ENCODE assay signal across 8 cellular contexts in genomic region chr1:46303872-46304326, GRCh38. TPM values are rescaled to one million over a fixed set of nuclear protein-coding genes. Genes with fewer than 3 reads are reported as not detected.
DNase-seq lines count a peak whose midpoint lies in the region; ATAC-seq and TF ChIP-seq lines count a peak whose summit lies in the region.

No MANE protein-coding gene starts in this region.

- H3K79me2 ChIP-seq in ACC112 (ENCODE audit: control insufficient read depth, insufficient read depth, low read length, unreplicated experiment), result peaks cover 93% of the 10 kb centered on the region
- peaks cover 95% of the 10 kb centered on the region for H3K79me2 ChIP-seq in mammary epithelial cell (ENCODE audit: insufficient read depth, low read length)

- no peaks in the 10 kb centered on the region for H3K27me3 ChIP-seq in ACC112 (ENCODE audit: insufficient read depth, low read length)
- H3K27me3 ChIP-seq in mammary epithelial cell (ENCODE audit: insufficient read depth, low read length), result no peaks in the 10 kb centered on the region

- H3K9me3 Mint-ChIP-seq in mesothelial cell of epicardium, result no peaks in the 10 kb centered on the region

- TF ChIP-seq CTCF in mammary epithelial cell (conservative IDR thresholded peaks at IDR 0.05 in 1 of 2, IDR thresholded peaks at IDR 0.05 in 1 of 2; ENCODE audit: extremely low read depth in 1 of 2, insufficient read depth in 1 of 2, low read depth in 1 of 2, low read length in 2 of 2) (no peak), mesothelial cell of epicardium (IDR thresholded peaks at IDR 0.05; ENCODE audit: unreplicated experiment) (no peak)

- H3K27ac ChIP-seq in ACC112 (ENCODE audit: low read depth, low read length), result peak overlapping the region; percentile 86
- H3K27ac ChIP-seq in mammary epithelial cell (ENCODE audit: insufficient read depth, low read depth, low read length), result peak overlapping the region; percentile 92

- ATAC-seq in HG02943 (IDR thresholded peaks at IDR 0.05; ENCODE audit: low read depth, unreplicated experiment), result peak; percentile 4
- ATAC-seq in GM21737 (IDR thresholded peaks at IDR 0.05; ENCODE audit: unreplicated experiment), result no peak
- ATAC-seq in HG02970 (IDR thresholded peaks at IDR 0.05; ENCODE audit: low FRiP score, unreplicated experiment), result no peak

- H4K20me1 ChIP-seq in mammary epithelial cell (ENCODE audit: insufficient read depth, low read length), result no peaks in the 10 kb centered on the region

- dilution Hi-C loops in mammary epithelial cell (cut with HindIII; ENCODE audit: low sequenced_read_pairs), result no loop called here

- in situ Hi-C loops in mammary epithelial cell (cut with MboI; ENCODE audit: low sequenced_read_pairs in 2 of 2), result no loop called here

- CTCF ChIA-PET in mammary epithelial cell (lab: Charles Lee; ENCODE audit: low non-redundant PET), result interaction anchor here (0.6 kb wide), 1 partner anchor 29 kb away, joined by 4 read pairs; no protein-coding TSS in a partner anchor

- no peak for DNase-seq in mammary epithelial cell
- no peak for DNase-seq in mesothelial cell of epicardium (ENCODE audit: low spot score in 2 of 2, unreplicated experiment in 2 of 2)
- DNase-seq in OCI-M1 (lab: John Stamatoyannopoulos, UW), result no peak
- no peak for DNase-seq in COLO829 (ENCODE audit: low spot score)

- H3K36me3 Mint-ChIP-seq in mesothelial cell of epicardium, result peaks cover 2% of the 10 kb centered on the region

- H3K4me3 ChIP-seq in ACC112 (ENCODE audit: low read depth, low read length) (peak overlapping the region; percentile 89), mammary epithelial cell (replicated peaks in 1 of 3; ENCODE audit: insufficient read depth in 1 of 3, low read depth in 2 of 3, low read length in 3 of 3) (peak overlapping the region; percentile 69 to 98 (median 94))

- H3K27ac Mint-ChIP-seq in mesothelial cell of epicardium, result peak overlapping the region; percentile 100

- peaks cover 20% of the 10 kb centered on the region for H3K4me1 ChIP-seq in ACC112 (ENCODE audit: control insufficient read depth, insufficient read depth, low read length, unreplicated experiment)
- H3K4me1 ChIP-seq in mammary epithelial cell (ENCODE audit: insufficient read depth, low read length), result peaks cover 24% of the 10 kb centered on the region

- peak overlapping the region; percentile 85 for H3K9ac ChIP-seq in mammary epithelial cell (ENCODE audit: insufficient read depth, low read length)

- H3K4me2 ChIP-seq in mammary epithelial cell (ENCODE audit: insufficient read depth, low read depth, low read length), result peak overlapping the region; percentile 81

- WGBS in mammary epithelial cell (ENCODE audit: low coverage, missing lambda C conversion rate), result 1% methylated on average over 14 of the region's 14 CpGs

- no peaks in the 10 kb centered on the region for H3K27me3 Mint-ChIP-seq in mesothelial cell of epicardium (ENCODE audit: low read depth)

- TSS peak; percentile 81 for BruUV-seq in mammary epithelial cell (replicated peaks; lab: Mats Ljungman, UMichigan)

- intact Hi-C loops in mammary epithelial cell (cut with micrococcal nuclease), result loop anchor here (2.0 kb wide), 3 partner anchors 37 to 123 kb away; partner anchors contain the start of gene NSUN4

- H3K4me1 Mint-ChIP-seq in mesothelial cell of epicardium, result peaks cover 41% of the 10 kb centered on the region

- H3K36me3 ChIP-seq in ACC112 (ENCODE audit: insufficient read depth, low read length) (no peaks in the 10 kb centered on the region), mammary epithelial cell (ENCODE audit: insufficient read depth, low read length) (no peaks in the 10 kb centered on the region)

- no peaks in the 10 kb centered on the region for H3K9me3 ChIP-seq in mammary epithelial cell (replicated peaks; ENCODE audit: insufficient read depth, low read length)

- H2AFZ ChIP-seq in ACC112 (ENCODE audit: low read length, unreplicated experiment) (peak overlapping the region; percentile 46), mammary epithelial cell (ENCODE audit: low read depth, low read length) (peak overlapping the region; percentile 87)

- H3K4me3 Mint-ChIP-seq in mesothelial cell of epicardium, result peak overlapping the region; percentile 95

RNA-seq across cellular contexts. Expression of gene UQCRH, which starts 0.4 kb away (rescaled TPM):
- total RNA-seq in mammary epithelial cell (100 to 1,000 TPM; 233 to 275 TPM), mesothelial cell of epicardium (205 to 211 TPM (median 209 TPM) in 3 replicates)
- polyA plus RNA-seq in mammary epithelial cell, result 677 TPM
- 81.2 TPM for polyA minus RNA-seq in mammary epithelial cell

RNA-seq across cellular contexts. Expression of gene LRRC41, which starts 0.5 kb away (rescaled TPM):
- 100 to 1,000 TPM in 1 of 2 donors, 10 to 100 TPM in 1; 76.7 to 103 TPM for total RNA-seq in mammary epithelial cell
- 54.8 TPM for polyA plus RNA-seq in mammary epithelial cell
- 56.1 TPM for polyA minus RNA-seq in mammary epithelial cell
- 116 to 122 TPM (median 120 TPM) in 3 replicates for total RNA-seq in mesothelial cell of epicardium

RNA-seq across cellular contexts. Expression of gene NSUN4, which starts 36.7 kb away (rescaled TPM):
- total RNA-seq in mammary epithelial cell (10 to 100 TPM; 28.2 to 29.0 TPM), mesothelial cell of epicardium (21.0 to 24.2 TPM (median 23.5 TPM) in 3 replicates)
- polyA plus RNA-seq in mammary epithelial cell, result 24.5 TPM
- polyA minus RNA-seq in mammary epithelial cell, result 96.1 TPM

RNA-seq across cellular contexts. Expression of gene RAD54L, which starts 56.3 kb away (rescaled TPM):
- total RNA-seq in mammary epithelial cell, result 10 to 100 TPM in 1 of 2 donors, 1 to 10 TPM in 1; 1.2 to 14.3 TPM
- 10.5 TPM for polyA plus RNA-seq in mammary epithelial cell
- polyA minus RNA-seq in mammary epithelial cell, result 17.6 TPM
- 11.2 to 12.2 TPM (median 11.7 TPM) in 3 replicates for total RNA-seq in mesothelial cell of epicardium
